9 cellular contexts compared by ENCODE assay signal in the genomic region with DNA sequence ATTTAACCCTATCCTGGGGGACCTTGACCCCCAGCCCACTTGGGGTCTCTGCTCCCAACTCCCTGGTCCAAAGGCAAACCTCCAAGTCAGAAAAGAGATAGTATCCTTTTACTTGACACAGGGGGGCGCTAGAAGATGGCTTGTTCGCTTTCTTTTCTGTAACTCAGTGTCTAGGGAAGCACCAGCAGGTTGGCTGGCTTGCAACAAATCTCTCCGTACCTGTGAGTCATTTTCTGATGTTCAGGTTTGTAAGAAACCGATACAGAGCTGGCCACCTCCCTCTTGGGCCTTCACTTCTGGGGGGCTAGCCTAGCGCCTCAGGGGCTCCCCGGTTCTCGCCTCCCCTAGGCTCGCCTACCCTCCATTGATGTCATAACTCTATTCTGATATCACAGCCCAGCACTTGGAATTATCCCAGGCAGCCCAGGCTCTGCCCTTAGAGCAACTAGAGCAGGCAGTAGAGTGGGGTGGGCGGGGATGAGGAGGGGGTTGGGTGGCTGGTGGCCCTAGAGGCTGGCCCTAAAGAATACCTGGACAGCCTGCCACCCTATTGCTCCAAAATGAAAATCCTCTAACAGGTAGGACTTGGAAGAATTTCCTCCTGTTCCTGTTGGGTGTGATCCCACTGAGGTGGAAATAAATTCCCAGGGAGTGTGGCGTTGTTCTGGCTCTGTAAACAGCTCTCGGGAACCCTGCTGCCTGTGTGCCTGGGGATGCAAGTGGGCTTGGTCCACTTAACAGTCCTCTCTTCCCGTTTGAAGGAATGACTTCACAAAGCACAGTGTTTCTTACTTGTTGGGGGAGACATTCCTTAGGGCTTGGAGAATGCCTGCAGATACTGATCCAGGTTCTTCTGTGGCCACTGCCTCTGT.
A peak's percentile ranks its signal among the peaks of the same experiment; 100 is the strongest.
DNase-seq lines count a peak whose midpoint lies in the region; ATAC-seq and TF ChIP-seq lines count a peak whose summit lies in the region.
"Had no signal": no experiment of that assay in that cellular context is flagged by ENCODE, and none has a peak within 500 bp of the region (broad histone marks: within the 10 kb centered on the region; RNA-seq: fewer than 3 reads in every experiment).

No MANE protein-coding gene starts in this region.

- no peaks in the 10 kb centered on the region for H3K4me1 Mint-ChIP-seq in CD8-positive, alpha-beta memory T cell

- no peak overlapping the region for H3K27ac ChIP-seq in CD8-positive, alpha-beta memory T cell (ENCODE audit: low read depth, low read length)
- H3K27ac ChIP-seq: skin epidermis had no signal

- H3K27ac Mint-ChIP-seq in CD8-positive, alpha-beta memory T cell = peak overlapping the region in 1 of 8 donors; percentile 70

- no peak overlapping the region for H3K4me3 ChIP-seq in CD8-positive, alpha-beta memory T cell (ENCODE audit: low read length)
- H3K4me3 ChIP-seq in fibroblast of the aortic adventitia (ENCODE audit: low read depth, low read length) = no peak overlapping the region
- H3K4me3 ChIP-seq: skin epidermis had no signal

- POLR2A ChIA-PET in CD8-positive, alpha-beta memory T cell (lab: Charles Lee) = no interaction called here

- no peaks in the 10 kb centered on the region for H3K36me3 ChIP-seq in CD8-positive, alpha-beta memory T cell (ENCODE audit: insufficient read depth, low read length)

- peak; percentile 73 for TF ChIP-seq CTCF in fibroblast of the aortic adventitia (IDR thresholded peaks at IDR 0.05; ENCODE audit: insufficient read depth, low read length)
- no peak for TF ChIP-seq CTCF in omental fat pad (IDR thresholded peaks at IDR 0.05)

- no peaks in the 10 kb centered on the region for H3K9me3 Mint-ChIP-seq in CD8-positive, alpha-beta memory T cell

- CTCF ChIA-PET in CD8-positive, alpha-beta memory T cell (lab: Charles Lee) = interaction anchor here (1.3 to 2.4 kb wide), 3 partner anchors 129 to 321 kb away, joined by 3 to 10 read pairs (median 10); no protein-coding TSS in a partner anchor

- no peaks in the 10 kb centered on the region for H3K27me3 ChIP-seq in CD8-positive, alpha-beta memory T cell (ENCODE audit: insufficient read depth, low read length, poor library complexity, severe bottlenecking)

- no peaks in the 10 kb centered on the region for H3K9me3 ChIP-seq in CD8-positive, alpha-beta memory T cell (ENCODE audit: low read length)

- H3K4me3 Mint-ChIP-seq in CD8-positive, alpha-beta memory T cell = no peak overlapping the region

- ATAC-seq in omental fat pad (ENCODE audit: low FRiP score) (peak; percentile 60), HG02798 (IDR thresholded peaks at IDR 0.05; ENCODE audit: poor library complexity, unreplicated experiment) (no peak), GM19397 (IDR thresholded peaks at IDR 0.05; ENCODE audit: unreplicated experiment) (no peak)

- no peaks in the 10 kb centered on the region for H3K4me1 ChIP-seq in CD8-positive, alpha-beta memory T cell (ENCODE audit: insufficient read depth, low read length)

- no peaks in the 10 kb centered on the region for H3K36me3 Mint-ChIP-seq in CD8-positive, alpha-beta memory T cell

- peak; percentile 15 to 57 (median 38) for DNase-seq in CD8-positive, alpha-beta memory T cell
- DNase-seq in HK-2 (ENCODE audit: unreplicated experiment) = peak; percentile 55
- peak; percentile 69 for DNase-seq in NCI-H748 treated with DMSO at 0.1 percent for 48 hours (lab: John Stamatoyannopoulos, UW)
- peak; percentile 17 for DNase-seq in activated T-cell treated with anti-CD3 and anti-CD28 coated beads for 1 hour (ENCODE audit: low read depth)
- DNase-seq in fibroblast of the aortic adventitia (ENCODE audit: low read depth) = peak; percentile 88
- DNase-seq in omental fat pad (ENCODE audit: low spot score) = no peak

- H3K27me3 Mint-ChIP-seq in CD8-positive, alpha-beta memory T cell = no peaks in the 10 kb centered on the region
